Comparison of ENCODE assay signal across 1 cellular context in genomic region chr6:143940011-143940597, GRCh38.
TF ChIP-seq lines count a peak whose summit lies in the region.

No MANE protein-coding gene starts in this region.

TF ChIP-seq in GM23338, 12 proteins besides CTCF, POLR2A, EP300 and RAD21 (continued from another document):
- TF ChIP-seq, protein P1, sequence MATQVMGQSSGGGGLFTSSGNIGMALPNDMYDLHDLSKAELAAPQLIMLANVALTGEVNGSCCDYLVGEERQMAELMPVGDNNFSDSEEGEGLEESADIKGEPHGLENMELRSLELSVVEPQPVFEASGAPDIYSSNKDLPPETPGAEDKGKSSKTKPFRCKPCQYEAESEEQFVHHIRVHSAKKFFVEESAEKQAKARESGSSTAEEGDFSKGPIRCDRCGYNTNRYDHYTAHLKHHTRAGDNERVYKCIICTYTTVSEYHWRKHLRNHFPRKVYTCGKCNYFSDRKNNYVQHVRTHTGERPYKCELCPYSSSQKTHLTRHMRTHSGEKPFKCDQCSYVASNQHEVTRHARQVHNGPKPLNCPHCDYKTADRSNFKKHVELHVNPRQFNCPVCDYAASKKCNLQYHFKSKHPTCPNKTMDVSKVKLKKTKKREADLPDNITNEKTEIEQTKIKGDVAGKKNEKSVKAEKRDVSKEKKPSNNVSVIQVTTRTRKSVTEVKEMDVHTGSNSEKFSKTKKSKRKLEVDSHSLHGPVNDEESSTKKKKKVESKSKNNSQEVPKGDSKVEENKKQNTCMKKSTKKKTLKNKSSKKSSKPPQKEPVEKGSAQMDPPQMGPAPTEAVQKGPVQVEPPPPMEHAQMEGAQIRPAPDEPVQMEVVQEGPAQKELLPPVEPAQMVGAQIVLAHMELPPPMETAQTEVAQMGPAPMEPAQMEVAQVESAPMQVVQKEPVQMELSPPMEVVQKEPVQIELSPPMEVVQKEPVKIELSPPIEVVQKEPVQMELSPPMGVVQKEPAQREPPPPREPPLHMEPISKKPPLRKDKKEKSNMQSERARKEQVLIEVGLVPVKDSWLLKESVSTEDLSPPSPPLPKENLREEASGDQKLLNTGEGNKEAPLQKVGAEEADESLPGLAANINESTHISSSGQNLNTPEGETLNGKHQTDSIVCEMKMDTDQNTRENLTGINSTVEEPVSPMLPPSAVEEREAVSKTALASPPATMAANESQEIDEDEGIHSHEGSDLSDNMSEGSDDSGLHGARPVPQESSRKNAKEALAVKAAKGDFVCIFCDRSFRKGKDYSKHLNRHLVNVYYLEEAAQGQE (IDR thresholded peaks at IDR 0.05; ENCODE audit: unreplicated experiment) = no peak
- TF ChIP-seq POLR2AphosphoS5 (IDR thresholded peaks at IDR 0.05; ENCODE audit: low read depth) = no peak
